Comparison of ENCODE assay signal across 1 cellular context in the genomic region with DNA sequence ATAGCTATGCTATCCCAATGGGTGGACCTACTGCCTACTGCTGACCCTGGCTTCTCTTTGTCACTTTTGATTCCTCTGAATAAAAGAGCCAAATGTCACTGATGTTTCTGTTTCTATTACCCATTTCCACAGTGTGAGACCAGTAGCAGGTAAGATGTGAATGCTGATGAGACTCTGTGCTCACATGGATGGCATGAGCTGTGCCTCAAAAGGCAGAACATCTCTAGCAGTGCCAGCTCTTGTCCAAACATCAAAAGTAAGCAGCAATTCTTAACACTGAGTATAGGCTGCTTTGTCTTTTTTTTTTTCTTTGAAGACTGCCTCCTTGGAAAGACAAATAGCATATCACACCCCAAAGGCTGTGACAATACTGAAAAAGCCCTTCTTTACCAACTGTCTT.
TF ChIP-seq lines count a peak whose summit lies in the region.

No MANE protein-coding gene starts in this region.

TF ChIP-seq in GM12878, 131 proteins besides CTCF, POLR2A, EP300 and RAD21 (continued from another document):
- TF ChIP-seq ZNF592 (IDR thresholded peaks at IDR 0.05) = no peak
- no peak for TF ChIP-seq ASH2L (IDR thresholded peaks at IDR 0.05; ENCODE audit: borderline replicate concordance, low read depth)
- TF ChIP-seq RCOR1 (conservative IDR thresholded peaks at IDR 0.05; ENCODE audit: low read depth, low read length) = no peak
- TF ChIP-seq MXI1 (IDR thresholded peaks at IDR 0.05; ENCODE audit: low read depth, low read length) = no peak
- no peak for TF ChIP-seq NR2C1 (IDR thresholded peaks at IDR 0.05)
TF ChIP-seq in GM12878: peak in this region for 0.
